In the genomic region with DNA sequence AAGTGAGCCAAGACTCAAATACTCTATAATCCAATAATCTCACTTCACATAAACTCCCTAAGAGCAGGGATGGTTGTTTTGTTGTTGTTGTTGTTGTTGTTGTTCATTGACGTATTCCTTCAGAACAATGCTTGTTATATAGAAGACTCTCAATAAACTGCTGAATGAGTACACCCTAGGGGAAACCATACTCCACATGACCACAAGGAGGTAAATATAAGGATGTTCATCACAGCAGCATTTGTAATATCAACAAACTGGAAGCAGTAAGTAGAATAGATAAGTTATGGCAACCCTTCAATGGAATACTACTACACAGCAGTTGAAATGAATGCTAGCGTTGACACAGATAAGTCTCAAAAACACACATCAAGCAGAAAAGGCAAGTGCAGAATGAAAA, we compare ENCODE assay signal across 21 cellular contexts.
"Had no signal": no experiment of that assay in that cellular context is flagged by ENCODE, and none has a peak within 500 bp of the region (broad histone marks: within the 10 kb centered on the region; RNA-seq: fewer than 3 reads in every experiment).

No MANE protein-coding gene starts in this region.

- H3K36me3 ChIP-seq: right lobe of liver had no signal

- H3K4me3 Mint-ChIP-seq: activated CD8-positive, alpha-beta T cell treated with anti-CD3 and anti-CD28 coated beads, Interleukin-2, amount 10 ng/mL, durations not matched to agents 7 days and 5 days; activated naive CD8-positive, alpha-beta T cell treated with anti-CD3 and anti-CD28 coated beads, Interleukin-2, amount 50 U/mL, for 24 hours; activated T-helper 1 cell treated with anti-CD3 and anti-CD28 coated beads, Interleukin-12 subunit alpha, Interleukin-12 subunit beta, Interleukin-2, Interleukin-4 antibody, amounts not matched to agents 30 ng/mL and 10 ng/mL and 1 ng/mL, durations not matched to agents 14 hours and 24 hours and 36 hours; natural killer cell treated with Interleukin-12 subunit alpha and Interleukin-12 subunit beta and Interleukin-15 and Interleukin-18, amount 100 ng/mL, for 72 hours; stimulated activated effector memory CD8-positive, alpha-beta T cell treated with anti-CD3 and anti-CD28 coated beads, Interleukin-12 subunit alpha, Interleukin-12 subunit beta, amount 100 ng/mL, for 72 hours had no signal

- H3K4me1 ChIP-seq: esophagus squamous epithelium, right lobe of liver, upper lobe of right lung had no signal

- H3K27me3 Mint-ChIP-seq: activated naive CD8-positive, alpha-beta T cell treated with anti-CD3 and anti-CD28 coated beads, Interleukin-2, amount 50 U/mL, for 24 hours; natural killer cell treated with Interleukin-12 subunit alpha and Interleukin-12 subunit beta and Interleukin-15 and Interleukin-18, amount 100 ng/mL, for 72 hours had no signal

- H3K27me3 ChIP-seq: esophagus squamous epithelium, gastrocnemius medialis, right lobe of liver, upper lobe of right lung had no signal

- ATAC-seq: activated CD8-positive, alpha-beta T cell treated with anti-CD3 and anti-CD28 coated beads, Interleukin-2, amount 10 ng/mL, durations not matched to agents 7 days and 5 days; activated naive CD8-positive, alpha-beta T cell treated with anti-CD3 and anti-CD28 coated beads, Interleukin-2, amount 50 U/mL, for 24 hours; gastrocnemius medialis; left ventricle myocardium superior; natural killer cell treated with Interleukin-12 subunit alpha and Interleukin-12 subunit beta and Interleukin-15 and Interleukin-18, amount 100 ng/mL, for 72 hours; right lobe of liver; stimulated activated effector memory CD8-positive, alpha-beta T cell treated with anti-CD3 and anti-CD28 coated beads, Interleukin-12 subunit alpha, Interleukin-12 subunit beta, amount 100 ng/mL, for 72 hours; upper lobe of right lung had no signal

- H3K27ac ChIP-seq: coronary artery, esophagus squamous epithelium, gastrocnemius medialis, right lobe of liver, skin epidermis, upper lobe of right lung, VCaP had no signal

- DNase-seq: activated CD4-positive, alpha-beta T cell treated with anti-CD3 and anti-CD28 coated beads, Interleukin-2, amount 50 U/mL, for 1 hour; activated CD4-positive, CD25-positive, alpha-beta regulatory T cell treated with anti-CD3 and anti-CD28 coated beads, Interleukin-2, amount 50 U/mL, for 72 hours; activated CD8-positive, alpha-beta T cell treated with anti-CD3 and anti-CD28 coated beads, Interleukin-2, amount 10 ng/mL, durations not matched to agents 7 days and 5 days; activated gamma-delta T cell; activated naive CD4-positive, alpha-beta T cell treated with anti-CD3 and anti-CD28 coated beads, Interleukin-2, amount 50 U/mL, for 16 hours; activated naive CD8-positive, alpha-beta T cell treated with anti-CD3 and anti-CD28 coated beads, Interleukin-2, amount 50 U/mL, for 24 hours; cerebellar nuclear complex; esophagus squamous epithelium; gastrocnemius medialis; head of caudate nucleus; hypothalamus; left ventricle myocardium superior; right lobe of liver; stimulated activated CD4-positive, alpha-beta T cell treated with anti-CD3 and anti-CD28 coated beads, Interleukin-2, amount 100 ng/mL, for 24 hours; upper lobe of right lung had no signal

- H3K9me3 ChIP-seq: esophagus squamous epithelium, gastrocnemius medialis, right lobe of liver, upper lobe of right lung had no signal

- H3K27ac Mint-ChIP-seq: activated CD8-positive, alpha-beta T cell treated with anti-CD3 and anti-CD28 coated beads, Interleukin-2, amount 10 ng/mL, durations not matched to agents 7 days and 5 days; activated naive CD8-positive, alpha-beta T cell treated with anti-CD3 and anti-CD28 coated beads, Interleukin-2, amount 50 U/mL, for 24 hours; activated T-helper 1 cell treated with anti-CD3 and anti-CD28 coated beads, Interleukin-12 subunit alpha, Interleukin-12 subunit beta, Interleukin-2, Interleukin-4 antibody, amounts not matched to agents 30 ng/mL and 10 ng/mL and 1 ng/mL, durations not matched to agents 14 hours and 24 hours and 36 hours; natural killer cell treated with Interleukin-12 subunit alpha and Interleukin-12 subunit beta and Interleukin-15 and Interleukin-18, amount 100 ng/mL, for 72 hours; stimulated activated effector memory CD8-positive, alpha-beta T cell treated with anti-CD3 and anti-CD28 coated beads, Interleukin-12 subunit alpha, Interleukin-12 subunit beta, amount 100 ng/mL, for 72 hours had no signal

- H3K4me3 ChIP-seq: coronary artery, esophagus squamous epithelium, gastrocnemius medialis, right lobe of liver, skin epidermis, upper lobe of right lung had no signal
